15 cellular contexts compared by ENCODE assay signal in genomic region chr10:34809796-34810195, GRCh38. TPM values are rescaled to one million over a fixed set of nuclear protein-coding genes. Genes with fewer than 3 reads are reported as not detected.
DNase-seq lines count a peak whose midpoint lies in the region; ATAC-seq and TF ChIP-seq lines count a peak whose summit lies in the region.
"Had no signal": no experiment of that assay in that cellular context is flagged by ENCODE, and none has a peak within 500 bp of the region (broad histone marks: within the 10 kb centered on the region; RNA-seq: fewer than 3 reads in every experiment).

No MANE protein-coding gene starts in this region.

- H3K4me3 ChIP-seq in adipocyte (ENCODE audit: low read length) (peak overlapping the region; percentile 74), osteoblast (ENCODE audit: insufficient read depth, low read length) (peak overlapping the region; percentile 66)
- H3K4me3 ChIP-seq: lung, pancreas had no signal

- H3K27me3 ChIP-seq in adipocyte (replicated peaks; ENCODE audit: control insufficient read depth, insufficient read depth, low read length) (no peaks in the 10 kb centered on the region), osteoblast (ENCODE audit: insufficient read depth, low read length) (no peaks in the 10 kb centered on the region)
- H3K27me3 ChIP-seq: gastroesophageal sphincter, pancreas had no signal

- H3K36me3 ChIP-seq in adipocyte (ENCODE audit: control insufficient read depth, insufficient read depth, low read length, severe bottlenecking) (no peaks in the 10 kb centered on the region), osteoblast (ENCODE audit: insufficient read depth, low read length) (no peaks in the 10 kb centered on the region)
- H3K36me3 ChIP-seq: gastroesophageal sphincter, pancreas had no signal

- DNase-seq in HFFc6 (no peak), adipocyte (ENCODE audit: low read depth) (no peak), osteoblast (ENCODE audit: insufficient read length, low spot score, missing footprints) (no peak), GM10248 (ENCODE audit: extremely low spot score) (no peak), KBM-7 (no peak), GDM1 (lab: John Stamatoyannopoulos, UW) (no peak)
- DNase-seq: NCI-H2081 treated with DMSO at 0.1 percent for 48 hours; OCI-M1; pancreas; stimulated activated naive CD4-positive, alpha-beta T cell treated with Interleukin-2 at 50 U/mL for 16 hours; T-helper 9 cell had no signal

- H3K27me3 Mint-ChIP-seq in HFFc6 (ENCODE audit: insufficient read depth): no peaks in the 10 kb centered on the region

- POLR2A ChIA-PET in GM10248 (lab: Yijun Ruan, JAX): no interaction called here

- H3K4me2 ChIP-seq in osteoblast (ENCODE audit: insufficient read depth, low read length): peak overlapping the region; percentile 74

- in situ Hi-C loops in KBM-7 (cut with MboI; ENCODE audit: low pct_unique_long_range_greater_than_20kb, low sequenced_read_pairs): no loop called here

- peak; percentile 32 for ATAC-seq in GM18511 (IDR thresholded peaks at IDR 0.05; ENCODE audit: unreplicated experiment)
- no peak for ATAC-seq in GM18867 (IDR thresholded peaks at IDR 0.05; ENCODE audit: unreplicated experiment)

- peaks cover 32% of the 10 kb centered on the region for H3K4me1 ChIP-seq in adipocyte (ENCODE audit: control insufficient read depth, insufficient read depth, low read length)
- H3K4me1 ChIP-seq in osteoblast (ENCODE audit: insufficient read depth, low read length): peaks cover 18% of the 10 kb centered on the region

- H3K27ac Mint-ChIP-seq in HFFc6: peak overlapping the region; percentile 1; the same call in 1 of the 2 replicates

- H2AFZ ChIP-seq in osteoblast (ENCODE audit: low read length): no peak overlapping the region

- H4K20me1 ChIP-seq in osteoblast (ENCODE audit: insufficient read depth, low read length): peaks cover 49% of the 10 kb centered on the region

- H3K4me3 Mint-ChIP-seq in HFFc6: peak overlapping the region; percentile 32

- H3K9ac ChIP-seq in adipocyte (ENCODE audit: low read length): no peak overlapping the region

- TF ChIP-seq CTCF in HFFc6 (IDR thresholded peaks at IDR 0.05) (no peak), osteoblast (IDR thresholded peaks at IDR 0.05; ENCODE audit: extremely low read depth, low read depth, low read length) (no peak), GM10248 (IDR thresholded peaks at IDR 0.05; ENCODE audit: control extremely low read depth, extremely low read depth, low read depth, missing control alignments) (no peak)

- no peaks in the 10 kb centered on the region for H3K9me3 Mint-ChIP-seq in HFFc6

- H3K36me3 Mint-ChIP-seq in HFFc6 (ENCODE audit: low read depth): no peaks in the 10 kb centered on the region

- no peaks in the 10 kb centered on the region for H3K9me3 ChIP-seq in adipocyte (ENCODE audit: control insufficient read depth, low read length)
- H3K9me3 ChIP-seq in osteoblast (ENCODE audit: low read depth, low read length): no peaks in the 10 kb centered on the region
- H3K9me3 ChIP-seq: gastroesophageal sphincter, pancreas had no signal

- H3K27ac ChIP-seq in osteoblast (ENCODE audit: low read depth, low read length): no peak overlapping the region
- H3K27ac ChIP-seq: pancreas had no signal

- H3K4me1 Mint-ChIP-seq in HFFc6 (ENCODE audit: low read depth): peaks cover 44% of the 10 kb centered on the region

- H3K79me2 ChIP-seq in osteoblast (ENCODE audit: insufficient read depth, low read length): peaks cover 70% of the 10 kb centered on the region

- CTCF ChIA-PET in GM10248 (lab: Yijun Ruan, JAX): interaction anchor here (1.2 kb wide), 1 partner anchor 34 kb away, joined by 3 read pairs; no protein-coding TSS in a partner anchor

RNA-seq across cellular contexts. Expression of gene PARD3, which starts 5.3 kb away (rescaled TPM):
- 10 to 100 TPM; 19.9 to 24.3 (median 23.1) TPM for total RNA-seq in HFFc6 (2021; fragmentation: NEBNext Ultra II Directional; extraction: Animal tissue kit (Norgen Biotek cat#: 25700))
- 69.2 and 71.7 TPM in 2 replicates for total RNA-seq in osteoblast
